ENCODE assay signal across 9 cellular contexts in the genomic region with DNA sequence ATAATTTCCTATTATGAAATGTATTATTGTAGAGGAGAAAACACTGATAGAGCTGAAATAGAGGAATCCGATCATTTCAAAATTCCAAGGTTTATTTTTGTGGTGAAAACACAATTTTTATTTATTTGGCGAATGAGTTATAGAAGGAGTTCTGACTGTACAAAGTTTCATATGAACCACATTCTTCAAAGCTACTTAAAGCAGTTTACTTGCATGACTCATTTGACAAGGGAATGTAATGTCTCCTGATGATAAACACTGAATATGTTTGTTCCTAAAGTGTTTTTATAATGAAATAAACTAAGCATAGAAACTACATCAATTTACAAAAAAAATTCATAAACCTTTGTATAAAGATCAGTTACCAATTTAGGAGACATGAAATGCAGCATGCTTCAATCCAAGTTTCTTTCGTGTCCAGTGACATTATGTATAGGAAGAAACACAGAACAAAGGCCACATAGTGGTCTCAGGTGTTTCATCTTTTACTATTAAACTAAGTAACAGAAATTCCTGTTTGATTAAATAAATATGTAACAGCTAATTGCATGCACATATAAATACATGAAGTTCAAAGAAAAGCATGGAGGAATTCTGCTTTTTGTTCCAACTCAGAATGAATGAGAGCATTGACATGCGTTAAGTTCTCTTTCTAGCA. TPM values are rescaled to one million over a fixed set of nuclear protein-coding genes. Genes with fewer than 3 reads are reported as not detected.
DNase-seq lines count a peak whose midpoint lies in the region; ATAC-seq and TF ChIP-seq lines count a peak whose summit lies in the region.
"Had no signal": no experiment of that assay in that cellular context is flagged by ENCODE, and none has a peak within 500 bp of the region (broad histone marks: within the 10 kb centered on the region; RNA-seq: fewer than 3 reads in every experiment).

No MANE protein-coding gene starts in this region.

- H3K4me1 ChIP-seq in uterus = no peaks in the 10 kb centered on the region
- no peaks in the 10 kb centered on the region for H3K4me1 ChIP-seq in sigmoid colon

- no peaks in the 10 kb centered on the region for H3K9me3 Mint-ChIP-seq in activated naive CD8-positive, alpha-beta T cell treated with anti-CD3 and anti-CD28 coated beads for 36 hours
- no peaks in the 10 kb centered on the region for H3K9me3 Mint-ChIP-seq in glutamatergic neuron (ENCODE audit: unreplicated experiment)

- H3K4me3 ChIP-seq in HL-60 (replicated peaks; ENCODE audit: insufficient read depth, low read length) (peak overlapping the region; percentile 39; the same call in 1 of the 2 replicates), uterus (no peak overlapping the region), sigmoid colon (no peak overlapping the region)

- no peaks in the 10 kb centered on the region for H3K36me3 ChIP-seq in uterus
- no peaks in the 10 kb centered on the region for H3K36me3 ChIP-seq in sigmoid colon

- no peak for TF ChIP-seq POLR2A in uterus (IDR thresholded peaks at IDR 0.05)
- TF ChIP-seq POLR2A in sigmoid colon (IDR thresholded peaks at IDR 0.05) = no peak

- TF ChIP-seq EP300 in sigmoid colon (IDR thresholded peaks at IDR 0.05) = no peak

- peak overlapping the region; percentile 92 for H3K4me3 Mint-ChIP-seq in activated naive CD8-positive, alpha-beta T cell treated with anti-CD3 and anti-CD28 coated beads for 36 hours
- H3K4me3 Mint-ChIP-seq in glutamatergic neuron (ENCODE audit: unreplicated experiment) = no peak overlapping the region

- peak overlapping the region; percentile 73 for H3K27ac Mint-ChIP-seq in activated naive CD8-positive, alpha-beta T cell treated with anti-CD3 and anti-CD28 coated beads for 36 hours
- no peak overlapping the region for H3K27ac Mint-ChIP-seq in glutamatergic neuron (ENCODE audit: unreplicated experiment)

- H3K27me3 Mint-ChIP-seq in activated naive CD8-positive, alpha-beta T cell treated with anti-CD3 and anti-CD28 coated beads for 36 hours = no peaks in the 10 kb centered on the region
- peaks cover 2% of the 10 kb centered on the region for H3K27me3 Mint-ChIP-seq in glutamatergic neuron (ENCODE audit: unreplicated experiment)

- no peaks in the 10 kb centered on the region for H3K9me3 ChIP-seq in uterus
- no peaks in the 10 kb centered on the region for H3K9me3 ChIP-seq in sigmoid colon

- peak; percentile 37 for DNase-seq in COLO829 (ENCODE audit: low spot score)
- DNase-seq in HL-60 (ENCODE audit: low read depth in 1 of 2, low spot score in 1 of 2) = no peak
- DNase-seq in activated naive CD8-positive, alpha-beta T cell treated with anti-CD3 and anti-CD28 coated beads for 36 hours = no peak
- peak; percentile 15 for DNase-seq in midbrain (lab: John Stamatoyannopoulos, UW)
- DNase-seq in uterus = no peak
- no peak for DNase-seq in sigmoid colon
- DNase-seq in glutamatergic neuron = no peak

- intact Hi-C loops in uterus (cut with DNase I; ENCODE audit: low total_unique reads) = loop anchor here (10.0 kb wide), 1 partner anchor 288 kb away; no protein-coding TSS in a partner anchor
- intact Hi-C loops in sigmoid colon (cut with DNase I) = no loop called here

- WGBS in sigmoid colon, 2 donors = 10 to 29% methylated on average over 4 of the region's 4 CpGs

- H3K36me3 Mint-ChIP-seq in activated naive CD8-positive, alpha-beta T cell treated with anti-CD3 and anti-CD28 coated beads for 36 hours = peaks cover 10% of the 10 kb centered on the region
- no peaks in the 10 kb centered on the region for H3K36me3 Mint-ChIP-seq in glutamatergic neuron (ENCODE audit: unreplicated experiment)

- no peak for ATAC-seq in HG02970 (IDR thresholded peaks at IDR 0.05; ENCODE audit: low FRiP score, unreplicated experiment)

- H3K27me3 ChIP-seq in HL-60 (ENCODE audit: insufficient read depth, poor library complexity, severe bottlenecking) = no peaks in the 10 kb centered on the region
- H3K27me3 ChIP-seq in uterus = no peaks in the 10 kb centered on the region
- H3K27me3 ChIP-seq in sigmoid colon = no peaks in the 10 kb centered on the region

- TF ChIP-seq CTCF in HL-60 (IDR thresholded peaks at IDR 0.05; ENCODE audit: insufficient read depth, low read length) = no peak
- no peak for TF ChIP-seq CTCF in uterus (IDR thresholded peaks at IDR 0.05)
- no peak for TF ChIP-seq CTCF in sigmoid colon (IDR thresholded peaks at IDR 0.05)
- TF ChIP-seq CTCF in glutamatergic neuron (IDR thresholded peaks at IDR 0.05; ENCODE audit: partially characterized antibody, unreplicated experiment) = no peak

- peaks cover 43% of the 10 kb centered on the region for H3K4me1 Mint-ChIP-seq in activated naive CD8-positive, alpha-beta T cell treated with anti-CD3 and anti-CD28 coated beads for 36 hours
- peaks cover 12% of the 10 kb centered on the region for H3K4me1 Mint-ChIP-seq in glutamatergic neuron (ENCODE audit: low read depth, unreplicated experiment)

- H3K27ac ChIP-seq in HL-60 (replicated peaks) (peak overlapping the region; percentile 88), uterus (no peak overlapping the region), sigmoid colon (no peak overlapping the region)
- H3K27ac ChIP-seq: KMS-11 had no signal

RNA-seq across cellular contexts. Expression of a gene that starts 2.4 kb away (rescaled TPM):
- 10 to 100 TPM; 43.2 to 49.7 TPM for total RNA-seq in activated naive CD8-positive, alpha-beta T cell treated with anti-CD3 and anti-CD28 coated beads for 36 hours
- total RNA-seq in uterus (10 to 100 TPM; 13.3 to 75.1 (median 34.2) TPM), sigmoid colon (10 to 100 TPM; 48.3 to 58.7 (median 53.2) TPM), glutamatergic neuron (ENCODE audit: unreplicated experiment) (11.2 TPM)
- polyA plus RNA-seq in sigmoid colon = 10 to 100 TPM; 35.5 to 67.9 (median 66.8) TPM

Comparison
In these comparisons a context has a peak if more than half of its experiments do, and no peak if none do; other contexts are left out.
1. DNase-seq: peak in COLO829 (single experiment) and midbrain (single experiment); none in HL-60 (0 of 2), activated naive CD8-positive, alpha-beta T cell treated with anti-CD3 and anti-CD28 coated beads for 36 hours (single experiment), uterus (0 of 2), sigmoid colon (single experiment) and glutamatergic neuron (single experiment).